In genomic region chr5:65126192-65126591, GRCh38 we compare ENCODE assay signal across 15 cellular contexts.
DNase-seq lines count a peak whose midpoint lies in the region; ATAC-seq, FAIRE-seq and TF ChIP-seq lines count a peak whose summit lies in the region.
"Had no signal": no experiment of that assay in that cellular context is flagged by ENCODE, and none has a peak within 500 bp of the region (broad histone marks: within the 10 kb centered on the region; RNA-seq: fewer than 3 reads in every experiment).

No MANE protein-coding gene starts in this region.

- H2AFZ ChIP-seq in astrocyte (ENCODE audit: low read depth, low read length) = peak overlapping the region; percentile 80

- peaks cover 32% of the 10 kb centered on the region for H3K4me1 ChIP-seq in astrocyte (ENCODE audit: insufficient read depth, low read length)
- H3K4me1 ChIP-seq in right cardiac atrium (ENCODE audit: control insufficient read depth, insufficient read depth, low read length) = peaks cover 1% of the 10 kb centered on the region
- H3K4me1 ChIP-seq in transverse colon = peaks cover 0 to 14% (median 0%) of the 10 kb centered on the region in 4 donors
- H3K4me1 ChIP-seq in Caco-2 = no peaks in the 10 kb centered on the region

- TF ChIP-seq EP300 in transverse colon (IDR thresholded peaks at IDR 0.05; ENCODE audit: low read depth) = no peak

- H3K27ac ChIP-seq in astrocyte (ENCODE audit: low read depth, low read length) (peak overlapping the region; percentile 79), right cardiac atrium (ENCODE audit: low read length) (no peak overlapping the region), transverse colon (peak overlapping the region; percentile 15 to 37 (median 28))

- H3K36me3 ChIP-seq in astrocyte (ENCODE audit: insufficient read depth, low read length) (no peaks in the 10 kb centered on the region), transverse colon (no peaks in the 10 kb centered on the region), Caco-2 (ENCODE audit: control insufficient read depth, insufficient read depth, low read length) (no peaks in the 10 kb centered on the region)

- POLR2A ChIA-PET in Caco-2 (lab: Charles Lee) = no interaction called here

- ATAC-seq in Right ventricle myocardium inferior (peak; percentile 79), right cardiac atrium (peak; percentile 50 to 54)
- ATAC-seq: natural killer cell treated with Interleukin-12 subunit alpha and Interleukin-12 subunit beta and Interleukin-15 and Interleukin-18, amount 100 ng/mL, for 72 hours; stimulated activated effector memory CD8-positive, alpha-beta T cell treated with anti-CD3 and anti-CD28 coated beads, Interleukin-12 subunit alpha, Interleukin-12 subunit beta, amount 100 ng/mL, for 72 hours had no signal

- 14% methylated on average over 8 of the region's 8 CpGs for WGBS in right cardiac atrium
- 40 to 54% methylated on average over 1 to 8 of the region's 8 CpGs for WGBS in transverse colon (ENCODE audit: low coverage in 1 of 2), 2 donors

- H3K9me3 ChIP-seq in astrocyte (ENCODE audit: insufficient read depth, low read depth, low read length) = no peaks in the 10 kb centered on the region
- H3K9me3 ChIP-seq in right cardiac atrium (ENCODE audit: control insufficient read depth, low read length) = no peaks in the 10 kb centered on the region
- no peaks in the 10 kb centered on the region for H3K9me3 ChIP-seq in transverse colon
- no peaks in the 10 kb centered on the region for H3K9me3 ChIP-seq in Caco-2

- intact Hi-C loops in Right ventricle myocardium inferior (cut with DNase I) (no loop called here), cardiac septum (cut with DNase I) (no loop called here), right cardiac atrium (cut with DNase I) (no loop called here), transverse colon (cut with DNase I; ENCODE audit: low total_unique reads) (loop anchor here (5.0 kb wide), 1 partner anchor 921 kb away; no protein-coding TSS in a partner anchor), Caco-2 (cut with micrococcal nuclease; ENCODE audit: unreplicated experiment) (no loop called here)
- intact Hi-C loops in activated T-helper 1 cell treated with anti-CD3 and anti-CD28 coated beads, Interleukin-12 subunit alpha, Interleukin-12 subunit beta, Interleukin-2, Interleukin-4 antibody, amounts not matched to agents 30 ng/mL and 10 ng/mL and 1 ng/mL, durations not matched to agents 14 hours and 24 hours and 36 hours (cut with micrococcal nuclease) = no loop called here

- H3K4me3 Mint-ChIP-seq in astrocyte (ENCODE audit: unreplicated experiment) = no peak overlapping the region
- H3K4me3 Mint-ChIP-seq in Caco-2 (ENCODE audit: unreplicated experiment) = no peak overlapping the region
- H3K4me3 Mint-ChIP-seq in activated T-helper 1 cell treated with anti-CD3 and anti-CD28 coated beads, Interleukin-12 subunit alpha, Interleukin-12 subunit beta, Interleukin-2, Interleukin-4 antibody, amounts not matched to agents 30 ng/mL and 10 ng/mL and 1 ng/mL, durations not matched to agents 14 hours and 24 hours and 36 hours = no peak overlapping the region
- H3K4me3 Mint-ChIP-seq: activated naive CD8-positive, alpha-beta T cell treated with anti-CD3 and anti-CD28 coated beads, Interleukin-2, amount 10 ng/mL, durations not matched to agents 7 days and 5 days; IgD-negative memory B cell; natural killer cell treated with Interleukin-12 subunit alpha and Interleukin-12 subunit beta and Interleukin-15 and Interleukin-18, amount 100 ng/mL, for 72 hours; stimulated activated effector memory CD8-positive, alpha-beta T cell treated with anti-CD3 and anti-CD28 coated beads, Interleukin-12 subunit alpha, Interleukin-12 subunit beta, amount 100 ng/mL, for 72 hours had no signal

- H3K4me3 ChIP-seq in astrocyte (ENCODE audit: insufficient read depth, low read depth, low read length) = no peak overlapping the region
- no peak overlapping the region for H3K4me3 ChIP-seq in right cardiac atrium (ENCODE audit: low read length)
- H3K4me3 ChIP-seq in transverse colon = no peak overlapping the region
- H3K4me3 ChIP-seq in Caco-2 (ENCODE audit: low read depth, low read length) = no peak overlapping the region

- peak overlapping the region; percentile 68 for H3K9ac ChIP-seq in astrocyte (ENCODE audit: low read length)

- no TSS peak for BruUV-seq in Caco-2 (replicated peaks; lab: Mats Ljungman, UMichigan)

- no peak for TF ChIP-seq POLR2A in transverse colon (IDR thresholded peaks at IDR 0.05)

- no peaks in the 10 kb centered on the region for H3K27me3 Mint-ChIP-seq in astrocyte (ENCODE audit: low read depth, unreplicated experiment)
- H3K27me3 Mint-ChIP-seq in Caco-2 (ENCODE audit: insufficient read depth, unreplicated experiment) = no peaks in the 10 kb centered on the region
- H3K27me3 Mint-ChIP-seq in activated T-helper 1 cell treated with anti-CD3 and anti-CD28 coated beads, Interleukin-12 subunit alpha, Interleukin-12 subunit beta, Interleukin-2, Interleukin-4 antibody, amounts not matched to agents 30 ng/mL and 10 ng/mL and 1 ng/mL, durations not matched to agents 14 hours and 24 hours and 36 hours (ENCODE audit: insufficient read depth) = peaks cover 9% of the 10 kb centered on the region
- H3K27me3 Mint-ChIP-seq: activated naive CD8-positive, alpha-beta T cell treated with anti-CD3 and anti-CD28 coated beads, Interleukin-2, amount 10 ng/mL, durations not matched to agents 7 days and 5 days; IgD-negative memory B cell had no signal

- TF ChIP-seq CTCF in astrocyte (IDR thresholded peaks at IDR 0.05; ENCODE audit: insufficient read depth, low read depth, low read length) (no peak), transverse colon (IDR thresholded peaks at IDR 0.05) (no peak), Caco-2 (IDR thresholded peaks at IDR 0.05; ENCODE audit: insufficient read depth in 1 of 2, low read depth in 1 of 2, low read length in 1 of 2, severe bottlenecking in 1 of 2, unreplicated experiment in 1 of 2) (no peak)

- H3K4me2 ChIP-seq in astrocyte (ENCODE audit: low read length) = peak overlapping the region; percentile 63

- DNase-seq in Right ventricle myocardium inferior (ENCODE audit: missing footprints) (no peak), cardiac septum (ENCODE audit: low spot score) (no peak), astrocyte (ENCODE audit: low read depth) (peak; percentile 64), right cardiac atrium (peak in 2 of 3 donors; percentile 23 to 52), transverse colon (no peak), Caco-2 (no peak), frontal cortex (ENCODE audit: low spot score in 2 of 2) (no peak)
- DNase-seq in activated T-helper 1 cell treated with anti-CD3 and anti-CD28 coated beads, Interleukin-12 subunit alpha, Interleukin-12 subunit beta, Interleukin-2, Interleukin-4 antibody, amounts not matched to agents 30 ng/mL and 10 ng/mL and 1 ng/mL, durations not matched to agents 14 hours and 24 hours and 36 hours (ENCODE audit: low spot score) = no peak
- DNase-seq: activated CD8-positive, alpha-beta memory T cell treated with anti-CD3 and anti-CD28 coated beads for 24 hours; activated naive CD8-positive, alpha-beta T cell treated with anti-CD3 and anti-CD28 coated beads, Interleukin-2, amount 10 ng/mL, durations not matched to agents 7 days and 5 days had no signal

- H3K27ac Mint-ChIP-seq in astrocyte (ENCODE audit: unreplicated experiment) (peak overlapping the region; percentile 97), Caco-2 (ENCODE audit: unreplicated experiment) (no peak overlapping the region)
- no peak overlapping the region for H3K27ac Mint-ChIP-seq in activated T-helper 1 cell treated with anti-CD3 and anti-CD28 coated beads, Interleukin-12 subunit alpha, Interleukin-12 subunit beta, Interleukin-2, Interleukin-4 antibody, amounts not matched to agents 30 ng/mL and 10 ng/mL and 1 ng/mL, durations not matched to agents 14 hours and 24 hours and 36 hours
- H3K27ac Mint-ChIP-seq: activated naive CD8-positive, alpha-beta T cell treated with anti-CD3 and anti-CD28 coated beads, Interleukin-2, amount 10 ng/mL, durations not matched to agents 7 days and 5 days; IgD-negative memory B cell; natural killer cell treated with Interleukin-12 subunit alpha and Interleukin-12 subunit beta and Interleukin-15 and Interleukin-18, amount 100 ng/mL, for 72 hours; stimulated activated effector memory CD8-positive, alpha-beta T cell treated with anti-CD3 and anti-CD28 coated beads, Interleukin-12 subunit alpha, Interleukin-12 subunit beta, amount 100 ng/mL, for 72 hours had no signal

- H3K36me3 Mint-ChIP-seq in astrocyte (ENCODE audit: low read depth, unreplicated experiment) (no peaks in the 10 kb centered on the region), Caco-2 (ENCODE audit: insufficient read depth, unreplicated experiment) (no peaks in the 10 kb centered on the region)
- H3K36me3 Mint-ChIP-seq in activated T-helper 1 cell treated with anti-CD3 and anti-CD28 coated beads, Interleukin-12 subunit alpha, Interleukin-12 subunit beta, Interleukin-2, Interleukin-4 antibody, amounts not matched to agents 30 ng/mL and 10 ng/mL and 1 ng/mL, durations not matched to agents 14 hours and 24 hours and 36 hours (ENCODE audit: low read depth) = no peaks in the 10 kb centered on the region
- H3K36me3 Mint-ChIP-seq: activated naive CD8-positive, alpha-beta T cell treated with anti-CD3 and anti-CD28 coated beads, Interleukin-2, amount 10 ng/mL, durations not matched to agents 7 days and 5 days; IgD-negative memory B cell; natural killer cell treated with Interleukin-12 subunit alpha and Interleukin-12 subunit beta and Interleukin-15 and Interleukin-18, amount 100 ng/mL, for 72 hours; stimulated activated effector memory CD8-positive, alpha-beta T cell treated with anti-CD3 and anti-CD28 coated beads, Interleukin-12 subunit alpha, Interleukin-12 subunit beta, amount 100 ng/mL, for 72 hours had no signal

- FAIRE-seq in astrocyte (lab: Jason Lieb, UNC) (no peak), frontal cortex (lab: Jason Lieb, UNC) (no peak)
- FAIRE-seq: G401.6, islet of Langerhans had no signal

- peaks cover 7% of the 10 kb centered on the region for H3K9me3 Mint-ChIP-seq in astrocyte (ENCODE audit: unreplicated experiment)
- H3K9me3 Mint-ChIP-seq in Caco-2 (ENCODE audit: unreplicated experiment) = no peaks in the 10 kb centered on the region
- no peaks in the 10 kb centered on the region for H3K9me3 Mint-ChIP-seq in activated T-helper 1 cell treated with anti-CD3 and anti-CD28 coated beads, Interleukin-12 subunit alpha, Interleukin-12 subunit beta, Interleukin-2, Interleukin-4 antibody, amounts not matched to agents 30 ng/mL and 10 ng/mL and 1 ng/mL, durations not matched to agents 14 hours and 24 hours and 36 hours
- H3K9me3 Mint-ChIP-seq: activated naive CD8-positive, alpha-beta T cell treated with anti-CD3 and anti-CD28 coated beads, Interleukin-2, amount 10 ng/mL, durations not matched to agents 7 days and 5 days; IgD-negative memory B cell; natural killer cell treated with Interleukin-12 subunit alpha and Interleukin-12 subunit beta and Interleukin-15 and Interleukin-18, amount 100 ng/mL, for 72 hours; stimulated activated effector memory CD8-positive, alpha-beta T cell treated with anti-CD3 and anti-CD28 coated beads, Interleukin-12 subunit alpha, Interleukin-12 subunit beta, amount 100 ng/mL, for 72 hours had no signal

- no peaks in the 10 kb centered on the region for H3K27me3 ChIP-seq in astrocyte (ENCODE audit: insufficient read depth, low read length)
- H3K27me3 ChIP-seq in right cardiac atrium (ENCODE audit: control insufficient read depth, insufficient read depth) = no peaks in the 10 kb centered on the region
- no peaks in the 10 kb centered on the region for H3K27me3 ChIP-seq in transverse colon
- no peaks in the 10 kb centered on the region for H3K27me3 ChIP-seq in Caco-2 (replicated peaks; ENCODE audit: control insufficient read depth, insufficient read depth, low read length)

- H3K4me1 Mint-ChIP-seq in astrocyte (ENCODE audit: low read depth, unreplicated experiment) (peaks cover 27% of the 10 kb centered on the region), Caco-2 (ENCODE audit: low read depth, unreplicated experiment) (no peaks in the 10 kb centered on the region)
- no peaks in the 10 kb centered on the region for H3K4me1 Mint-ChIP-seq in activated T-helper 1 cell treated with anti-CD3 and anti-CD28 coated beads, Interleukin-12 subunit alpha, Interleukin-12 subunit beta, Interleukin-2, Interleukin-4 antibody, amounts not matched to agents 30 ng/mL and 10 ng/mL and 1 ng/mL, durations not matched to agents 14 hours and 24 hours and 36 hours (ENCODE audit: low read depth)
- H3K4me1 Mint-ChIP-seq: activated naive CD8-positive, alpha-beta T cell treated with anti-CD3 and anti-CD28 coated beads, Interleukin-2, amount 10 ng/mL, durations not matched to agents 7 days and 5 days; stimulated activated effector memory CD8-positive, alpha-beta T cell treated with anti-CD3 and anti-CD28 coated beads, Interleukin-12 subunit alpha, Interleukin-12 subunit beta, amount 100 ng/mL, for 72 hours had no signal

- no peaks in the 10 kb centered on the region for H4K20me1 ChIP-seq in astrocyte (ENCODE audit: insufficient read depth, low read length)

- no peaks in the 10 kb centered on the region for H3K79me2 ChIP-seq in astrocyte (ENCODE audit: insufficient read depth, low read length)

- CTCF ChIA-PET in Caco-2 (lab: Charles Lee) = no interaction called here

- in situ Hi-C loops in transverse colon (cut with MboI; ENCODE audit: low pct_ligation_motif_present in 1 of 4, low pct_unique_long_range_greater_than_20kb in 1 of 4, low sequenced_read_pairs in 3 of 4) = no loop called here

Comparison
In these comparisons a context has a peak if more than half of its experiments do, and no peak if none do; other contexts are left out.
1. DNase-seq: peak in astrocyte (single experiment) and right cardiac atrium (2 of 3); none in Right ventricle myocardium inferior (single experiment), cardiac septum (single experiment), transverse colon (single experiment), Caco-2 (0 of 2), frontal cortex (0 of 2) and activated T-helper 1 cell treated with anti-CD3 and anti-CD28 coated beads, Interleukin-12 subunit alpha, Interleukin-12 subunit beta, Interleukin-2, Interleukin-4 antibody, amounts not matched to agents 30 ng/mL and 10 ng/mL and 1 ng/mL, durations not matched to agents 14 hours and 24 hours and 36 hours (single experiment).